In the genomic region with DNA sequence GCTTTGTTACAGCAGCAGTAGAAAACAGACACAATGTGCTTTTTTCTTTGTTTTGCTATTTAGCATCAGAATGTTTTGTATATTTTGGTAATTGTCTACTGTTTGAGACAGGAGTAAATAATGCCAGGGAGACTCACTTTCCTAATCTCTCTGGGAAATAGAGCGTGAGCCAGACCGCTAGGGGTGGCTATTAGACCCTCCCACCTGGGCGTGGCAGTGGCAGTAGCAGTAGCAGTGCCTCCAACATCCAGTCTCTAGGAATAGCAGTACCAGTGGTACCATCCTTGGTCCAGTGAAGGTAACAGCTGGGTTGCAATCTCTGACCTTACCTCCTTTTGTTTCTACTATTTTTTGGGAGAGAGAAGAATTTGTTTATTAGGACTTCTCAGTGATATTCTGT, we compare ENCODE assay signal across 1 cellular context.
TF ChIP-seq lines count a peak whose summit lies in the region.

No MANE protein-coding gene starts in this region.

TF ChIP-seq in GM23338, 12 proteins besides CTCF, POLR2A, EP300 and RAD21 (continued from another document):
- TF ChIP-seq, protein P1, sequence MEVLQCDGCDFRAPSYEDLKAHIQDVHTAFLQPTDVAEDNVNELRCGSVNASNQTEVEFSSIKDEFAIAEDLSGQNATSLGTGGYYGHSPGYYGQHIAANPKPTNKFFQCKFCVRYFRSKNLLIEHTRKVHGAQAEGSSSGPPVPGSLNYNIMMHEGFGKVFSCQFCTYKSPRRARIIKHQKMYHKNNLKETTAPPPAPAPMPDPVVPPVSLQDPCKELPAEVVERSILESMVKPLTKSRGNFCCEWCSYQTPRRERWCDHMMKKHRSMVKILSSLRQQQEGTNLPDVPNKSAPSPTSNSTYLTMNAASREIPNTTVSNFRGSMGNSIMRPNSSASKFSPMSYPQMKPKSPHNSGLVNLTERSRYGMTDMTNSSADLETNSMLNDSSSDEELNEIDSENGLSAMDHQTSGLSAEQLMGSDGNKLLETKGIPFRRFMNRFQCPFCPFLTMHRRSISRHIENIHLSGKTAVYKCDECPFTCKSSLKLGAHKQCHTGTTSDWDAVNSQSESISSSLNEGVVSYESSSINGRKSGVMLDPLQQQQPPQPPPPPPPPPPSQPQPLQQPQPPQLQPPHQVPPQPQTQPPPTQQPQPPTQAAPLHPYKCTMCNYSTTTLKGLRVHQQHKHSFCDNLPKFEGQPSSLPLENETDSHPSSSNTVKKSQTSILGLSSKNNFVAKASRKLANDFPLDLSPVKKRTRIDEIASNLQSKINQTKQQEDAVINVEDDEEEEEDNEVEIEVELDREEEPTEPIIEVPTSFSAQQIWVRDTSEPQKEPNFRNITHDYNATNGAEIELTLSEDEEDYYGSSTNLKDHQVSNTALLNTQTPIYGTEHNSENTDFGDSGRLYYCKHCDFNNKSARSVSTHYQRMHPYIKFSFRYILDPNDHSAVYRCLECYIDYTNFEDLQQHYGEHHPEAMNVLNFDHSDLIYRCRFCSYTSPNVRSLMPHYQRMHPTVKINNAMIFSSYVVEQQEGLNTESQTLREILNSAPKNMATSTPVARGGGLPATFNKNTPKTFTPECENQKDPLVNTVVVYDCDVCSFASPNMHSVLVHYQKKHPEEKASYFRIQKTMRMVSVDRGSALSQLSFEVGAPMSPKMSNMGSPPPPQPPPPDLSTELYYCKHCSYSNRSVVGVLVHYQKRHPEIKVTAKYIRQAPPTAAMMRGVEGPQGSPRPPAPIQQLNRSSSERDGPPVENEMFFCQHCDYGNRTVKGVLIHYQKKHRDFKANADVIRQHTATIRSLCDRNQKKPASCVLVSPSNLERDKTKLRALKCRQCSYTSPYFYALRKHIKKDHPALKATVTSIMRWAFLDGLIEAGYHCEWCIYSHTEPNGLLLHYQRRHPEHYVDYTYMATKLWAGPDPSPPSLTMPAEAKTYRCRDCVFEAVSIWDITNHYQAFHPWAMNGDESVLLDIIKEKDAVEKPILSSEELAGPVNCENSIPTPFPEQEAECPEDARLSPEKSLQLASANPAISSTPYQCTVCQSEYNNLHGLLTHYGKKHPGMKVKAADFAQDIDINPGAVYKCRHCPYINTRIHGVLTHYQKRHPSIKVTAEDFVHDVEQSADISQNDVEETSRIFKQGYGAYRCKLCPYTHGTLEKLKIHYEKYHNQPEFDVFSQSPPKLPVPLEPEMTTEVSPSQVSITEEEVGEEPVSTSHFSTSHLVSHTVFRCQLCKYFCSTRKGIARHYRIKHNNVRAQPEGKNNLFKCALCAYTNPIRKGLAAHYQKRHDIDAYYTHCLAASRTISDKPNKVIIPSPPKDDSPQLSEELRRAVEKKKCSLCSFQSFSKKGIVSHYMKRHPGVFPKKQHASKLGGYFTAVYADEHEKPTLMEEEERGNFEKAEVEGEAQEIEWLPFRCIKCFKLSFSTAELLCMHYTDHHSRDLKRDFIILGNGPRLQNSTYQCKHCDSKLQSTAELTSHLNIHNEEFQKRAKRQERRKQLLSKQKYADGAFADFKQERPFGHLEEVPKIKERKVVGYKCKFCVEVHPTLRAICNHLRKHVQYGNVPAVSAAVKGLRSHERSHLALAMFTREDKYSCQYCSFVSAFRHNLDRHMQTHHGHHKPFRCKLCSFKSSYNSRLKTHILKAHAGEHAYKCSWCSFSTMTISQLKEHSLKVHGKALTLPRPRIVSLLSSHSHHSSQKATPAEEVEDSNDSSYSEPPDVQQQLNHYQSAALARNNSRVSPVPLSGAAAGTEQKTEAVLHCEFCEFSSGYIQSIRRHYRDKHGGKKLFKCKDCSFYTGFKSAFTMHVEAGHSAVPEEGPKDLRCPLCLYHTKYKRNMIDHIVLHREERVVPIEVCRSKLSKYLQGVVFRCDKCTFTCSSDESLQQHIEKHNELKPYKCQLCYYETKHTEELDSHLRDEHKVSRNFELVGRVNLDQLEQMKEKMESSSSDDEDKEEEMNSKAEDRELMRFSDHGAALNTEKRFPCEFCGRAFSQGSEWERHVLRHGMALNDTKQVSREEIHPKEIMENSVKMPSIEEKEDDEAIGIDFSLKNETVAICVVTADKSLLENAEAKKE (CRISPR knock-in tag; IDR thresholded peaks at IDR 0.05) = no peak
- TF ChIP-seq NANOG (IDR thresholded peaks at IDR 0.05; ENCODE audit: borderline replicate concordance) = no peak
